In genomic region chr18:23575309-23575651, GRCh38 we compare ENCODE assay signal across 14 cellular contexts. TPM values are rescaled to one million over a fixed set of nuclear protein-coding genes. Genes with fewer than 3 reads are reported as not detected.
DNase-seq lines count a peak whose midpoint lies in the region; ATAC-seq and TF ChIP-seq lines count a peak whose summit lies in the region.
"Had no signal": no experiment of that assay in that cellular context is flagged by ENCODE, and none has a peak within 500 bp of the region (broad histone marks: within the 10 kb centered on the region; RNA-seq: fewer than 3 reads in every experiment).

No MANE protein-coding gene starts in this region.

- CTCF ChIA-PET in CD8-positive, alpha-beta memory T cell (lab: Charles Lee) = interaction anchor here (1.3 to 1.9 kb wide), 2 partner anchors 9 to 59 kb away, joined by 5 read pairs; no protein-coding TSS in a partner anchor

- peaks cover 66 to 81% (median 76%) of the 10 kb centered on the region in 3 donors for H3K4me1 Mint-ChIP-seq in CD8-positive, alpha-beta memory T cell
- peaks cover 64 to 69% of the 10 kb centered on the region in 2 donors for H3K4me1 Mint-ChIP-seq in natural killer cell treated with Interleukin-12 subunit alpha and Interleukin-12 subunit beta and Interleukin-15 and Interleukin-18, amount 100 ng/mL, for 72 hours (ENCODE audit: low read depth in 2 of 2)

- H3K9ac ChIP-seq in BLaER1 treated with 17β-estradiol and CSF1 and Interleukin-3, amounts not matched to agents 10 nM and 100 nM = peak overlapping the region in 4 of 11 experiments; percentile 1 to 51 (median 30); a peak in 6 of 22 replicates
- H3K9ac ChIP-seq: GM23248, SK-N-SH had no signal

- H3K9me3 Mint-ChIP-seq in CD8-positive, alpha-beta memory T cell = no peaks in the 10 kb centered on the region
- H3K9me3 Mint-ChIP-seq in natural killer cell treated with Interleukin-12 subunit alpha and Interleukin-12 subunit beta and Interleukin-15 and Interleukin-18, amount 100 ng/mL, for 72 hours = no peaks in the 10 kb centered on the region
- H3K9me3 Mint-ChIP-seq: activated B cell treated with CpG ODN at 0.5 μM for 24 hours had no signal

- no peaks in the 10 kb centered on the region for H3K27me3 Mint-ChIP-seq in CD8-positive, alpha-beta memory T cell
- no peaks in the 10 kb centered on the region for H3K27me3 Mint-ChIP-seq in natural killer cell treated with Interleukin-12 subunit alpha and Interleukin-12 subunit beta and Interleukin-15 and Interleukin-18, amount 100 ng/mL, for 72 hours
- H3K27me3 Mint-ChIP-seq: activated B cell treated with CpG ODN at 0.5 μM for 24 hours had no signal

- no peak for ATAC-seq in natural killer cell treated with Interleukin-12 subunit alpha and Interleukin-12 subunit beta and Interleukin-15 and Interleukin-18, amount 100 ng/mL, for 72 hours

- H3K36me3 ChIP-seq in BLaER1 treated with 17β-estradiol and CSF1 and Interleukin-3, amounts not matched to agents 10 nM and 100 nM = peaks cover 48 to 63% (median 54%) of the 10 kb centered on the region in 11 experiments
- H3K36me3 ChIP-seq in CD8-positive, alpha-beta memory T cell (ENCODE audit: insufficient read depth, low read length) = peaks cover 17% of the 10 kb centered on the region
- H3K36me3 ChIP-seq: uterus had no signal

- no peak overlapping the region for H3K4me3 ChIP-seq in BLaER1 treated with 17β-estradiol and CSF1 and Interleukin-3, amounts not matched to agents 10 nM and 100 nM
- no peak overlapping the region for H3K4me3 ChIP-seq in CD8-positive, alpha-beta memory T cell (ENCODE audit: low read length)
- H3K4me3 ChIP-seq: GM23248, uterus had no signal

- peaks cover 0 to 16% (median 0%) of the 10 kb centered on the region in 11 experiments; a peak in 3 of 22 replicates for H3K27me3 ChIP-seq in BLaER1 treated with 17β-estradiol and CSF1 and Interleukin-3, amounts not matched to agents 10 nM and 100 nM
- no peaks in the 10 kb centered on the region for H3K27me3 ChIP-seq in CD8-positive, alpha-beta memory T cell (ENCODE audit: insufficient read depth, low read length, poor library complexity, severe bottlenecking)
- H3K27me3 ChIP-seq: uterus had no signal

- H3K4me1 ChIP-seq in BLaER1 treated with 17β-estradiol and CSF1 and Interleukin-3, amounts not matched to agents 10 nM and 100 nM = peaks cover 47 to 65% (median 50%) of the 10 kb centered on the region in 10 experiments
- peaks cover 50% of the 10 kb centered on the region for H3K4me1 ChIP-seq in CD8-positive, alpha-beta memory T cell (ENCODE audit: insufficient read depth, low read length)

- H3K4me3 Mint-ChIP-seq in CD8-positive, alpha-beta memory T cell = peak overlapping the region in 6 of 7 donors; percentile 35 to 73 (median 63)
- peak overlapping the region; percentile 85 for H3K4me3 Mint-ChIP-seq in natural killer cell treated with Interleukin-12 subunit alpha and Interleukin-12 subunit beta and Interleukin-15 and Interleukin-18, amount 100 ng/mL, for 72 hours
- H3K4me3 Mint-ChIP-seq: activated B cell treated with CpG ODN at 0.5 μM for 24 hours had no signal

- TF ChIP-seq POLR2A in erythroblast (IDR thresholded peaks at IDR 0.05; ENCODE audit: low read length) = no peak

- H4K20me1 ChIP-seq in BLaER1 treated with 17β-estradiol and CSF1 and Interleukin-3, amounts not matched to agents 10 nM and 100 nM = peaks cover 46 to 100% (median 73%) of the 10 kb centered on the region in 11 experiments; a peak in 20 of 22 replicates

- POLR2A ChIA-PET in CD8-positive, alpha-beta memory T cell (lab: Charles Lee) = no interaction called here

- peak overlapping the region; percentile 35 to 97 (median 81) for H3K27ac Mint-ChIP-seq in CD8-positive, alpha-beta memory T cell
- H3K27ac Mint-ChIP-seq in natural killer cell treated with Interleukin-12 subunit alpha and Interleukin-12 subunit beta and Interleukin-15 and Interleukin-18, amount 100 ng/mL, for 72 hours = peak overlapping the region; percentile 95 to 99
- H3K27ac Mint-ChIP-seq: activated B cell treated with CpG ODN at 0.5 μM for 24 hours had no signal

- H3K4me2 ChIP-seq in BLaER1 treated with 17β-estradiol and CSF1 and Interleukin-3, amounts not matched to agents 10 nM and 100 nM = peak overlapping the region; percentile 47 to 92 (median 68)
- H3K4me2 ChIP-seq: SK-N-SH had no signal

- DNase-seq in CD8-positive, alpha-beta memory T cell = no peak
- DNase-seq in natural killer cell treated with Interleukin-12 subunit alpha and Interleukin-12 subunit beta and Interleukin-15 and Interleukin-18, amount 100 ng/mL, for 72 hours (ENCODE audit: low spot score) = no peak
- DNase-seq in erythroblast (lab: John Stamatoyannopoulos, UW) = no peak
- DNase-seq in AML-193 (lab: John Stamatoyannopoulos, UW) = no peak
- DNase-seq in NCI-H1930 (lab: John Stamatoyannopoulos, UW) = no peak
- no peak for DNase-seq in DMS153 treated with DMSO at 0.1 percent for 48 hours (lab: John Stamatoyannopoulos, UW; ENCODE audit: unreplicated experiment)
- DNase-seq: activated B cell treated with CpG ODN at 0.5 μM for 24 hours; GM23248; NCI-H226; stimulated activated CD4-positive, alpha-beta T cell treated with anti-CD3 and anti-CD28 coated beads, Interleukin-1b, Interleukin-23, amount 100 ng/mL, for 48 hours; uterus had no signal

- peak overlapping the region in 7 of 11 experiments; percentile 2 to 51 (median 33); a peak in 10 of 22 replicates for H3K27ac ChIP-seq in BLaER1 treated with 17β-estradiol and CSF1 and Interleukin-3, amounts not matched to agents 10 nM and 100 nM
- H3K27ac ChIP-seq in CD8-positive, alpha-beta memory T cell (ENCODE audit: low read depth, low read length) = peak overlapping the region; percentile 62
- H3K27ac ChIP-seq in angular gyrus (ENCODE audit: low read depth, low read length) = peak overlapping the region; percentile 52
- H3K27ac ChIP-seq: GM23248 had no signal

- H3K9me3 ChIP-seq in BLaER1 treated with 17β-estradiol and CSF1 and Interleukin-3, amounts not matched to agents 10 nM and 100 nM (replicated peaks in 1 of 11) = peaks cover 0 to 4% (median 0%) of the 10 kb centered on the region in 11 experiments; a peak in 1 of 22 replicates
- H3K9me3 ChIP-seq in CD8-positive, alpha-beta memory T cell (ENCODE audit: low read length) = no peaks in the 10 kb centered on the region
- H3K9me3 ChIP-seq: SK-N-SH, uterus had no signal

- peaks cover 7 to 64% (median 22%) of the 10 kb centered on the region in 3 donors for H3K36me3 Mint-ChIP-seq in CD8-positive, alpha-beta memory T cell
- peaks cover 15% of the 10 kb centered on the region for H3K36me3 Mint-ChIP-seq in natural killer cell treated with Interleukin-12 subunit alpha and Interleukin-12 subunit beta and Interleukin-15 and Interleukin-18, amount 100 ng/mL, for 72 hours

RNA-seq across cellular contexts. Expression of gene NPC1, which starts 11.0 kb away (rescaled TPM):
- total RNA-seq in CD8-positive, alpha-beta memory T cell = 10 to 100 TPM; 33.9 to 34.3 TPM
- polyA plus RNA-seq in CD8-positive, alpha-beta memory T cell = 40.9 TPM
- 10 to 100 TPM; 87.6 to 88.3 TPM for total RNA-seq in natural killer cell treated with Interleukin-12 subunit alpha and Interleukin-12 subunit beta and Interleukin-15 and Interleukin-18, amount 100 ng/mL, for 72 hours
